In the genomic region with DNA sequence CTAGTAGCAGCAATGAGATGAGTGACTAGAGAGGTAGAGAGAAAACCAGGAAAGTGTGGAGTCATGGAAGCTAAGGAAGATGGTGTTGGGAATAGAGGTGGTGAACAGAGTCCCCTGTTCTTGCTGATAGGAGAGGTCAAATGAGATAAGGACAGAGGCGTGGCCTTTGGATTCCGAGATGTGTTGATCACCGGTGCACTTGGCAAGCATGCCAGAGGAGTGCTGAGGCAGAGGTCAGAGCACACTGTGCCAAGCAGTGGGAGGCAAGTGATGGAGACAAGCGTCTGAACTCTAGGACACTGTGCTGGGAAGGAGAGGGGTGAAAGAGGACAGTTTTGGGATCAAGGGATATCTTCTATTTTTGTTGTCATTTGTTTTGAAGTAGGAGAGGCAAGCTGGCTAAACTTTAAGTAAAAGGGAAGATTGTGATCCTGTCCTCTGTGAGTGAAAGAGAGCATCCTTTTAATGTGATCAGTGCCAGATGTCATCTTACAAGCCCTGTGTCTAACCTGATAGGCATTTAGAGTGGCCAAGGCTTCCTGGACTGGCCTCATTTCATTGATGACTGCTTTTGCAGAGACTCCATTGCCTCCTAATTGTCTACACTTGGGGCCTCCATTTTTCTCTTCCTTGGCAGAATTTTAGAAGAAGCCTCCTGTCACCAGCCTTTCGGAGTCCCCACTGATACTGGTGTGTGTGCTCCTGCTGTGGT, we compare ENCODE assay signal across 17 cellular contexts.
A peak's percentile ranks its signal among the peaks of the same experiment; 100 is the strongest.
DNase-seq lines count a peak whose midpoint lies in the region; ATAC-seq and TF ChIP-seq lines count a peak whose summit lies in the region.
"Had no signal": no experiment of that assay in that cellular context is flagged by ENCODE, and none has a peak within 500 bp of the region (broad histone marks: within the 10 kb centered on the region; RNA-seq: fewer than 3 reads in every experiment).

No MANE protein-coding gene starts in this region.

- intact Hi-C loops in left ventricle myocardium superior (cut with micrococcal nuclease) = no loop called here
- intact Hi-C loops in right cardiac atrium (cut with DNase I) = no loop called here

- no peak overlapping the region for H3K27ac ChIP-seq in right cardiac atrium (ENCODE audit: low read length)
- H3K27ac ChIP-seq: C4-2B, SJSA1 had no signal

- ATAC-seq in left ventricle myocardium superior = peak; percentile 41
- ATAC-seq in right cardiac atrium = no peak
- peak; percentile 46; the same call in 1 of the 3 replicates for ATAC-seq in SK-N-SH treated with all-trans-retinoic acid at 6 μM for 48 hours
- ATAC-seq in left lobe of liver = peak; percentile 21
- ATAC-seq in GM21717 (IDR thresholded peaks at IDR 0.05; ENCODE audit: unreplicated experiment) = no peak
- ATAC-seq: K562, PC-3 had no signal

- no peaks in the 10 kb centered on the region for H3K27me3 ChIP-seq in right cardiac atrium (ENCODE audit: control insufficient read depth, insufficient read depth)
- H3K27me3 ChIP-seq: SJSA1 had no signal

- 56% methylated on average over 5 of the region's 5 CpGs for WGBS in right cardiac atrium

- H3K4me1 ChIP-seq in right cardiac atrium (ENCODE audit: control insufficient read depth, insufficient read depth, low read length) = peaks cover 18% of the 10 kb centered on the region

- DNase-seq in left ventricle myocardium superior (no peak), right cardiac atrium (no peak), left lobe of liver (ENCODE audit: low spot score) (no peak), cerebellum (ENCODE audit: low spot score) (no peak), kidney tubule cell (ENCODE audit: low spot score) (no peak), NCI-H526 treated with DMSO at 0.1 percent for 48 hours (lab: John Stamatoyannopoulos, UW) (no peak)
- DNase-seq: HCEC 1CT, MV-4-11, NCI-H1417, NCI-H187 treated with DMSO at 0.1 percent for 48 hours, NCI-H345, PC-3 had no signal

- no peaks in the 10 kb centered on the region for H3K9me3 ChIP-seq in right cardiac atrium (ENCODE audit: control insufficient read depth, low read length)
- H3K9me3 ChIP-seq: SJSA1 had no signal

- no peak overlapping the region for H3K4me3 ChIP-seq in right cardiac atrium (ENCODE audit: low read length)
- H3K4me3 ChIP-seq: K562, SJSA1 had no signal

TF ChIP-seq in SK-N-SH treated with all-trans-retinoic acid at 6 μM for 48 hours, 23 proteins besides CTCF, POLR2A, EP300 and RAD21:
- TF ChIP-seq ZFP30 (CRISPR knock-in tag; IDR thresholded peaks at IDR 0.05) = no peak
- no peak for TF ChIP-seq ISL1 (CRISPR knock-in tag; IDR thresholded peaks at IDR 0.05)
- no peak for TF ChIP-seq BACH2 (CRISPR knock-in tag; IDR thresholded peaks at IDR 0.05; ENCODE audit: borderline replicate concordance)
- TF ChIP-seq, protein P1, sequence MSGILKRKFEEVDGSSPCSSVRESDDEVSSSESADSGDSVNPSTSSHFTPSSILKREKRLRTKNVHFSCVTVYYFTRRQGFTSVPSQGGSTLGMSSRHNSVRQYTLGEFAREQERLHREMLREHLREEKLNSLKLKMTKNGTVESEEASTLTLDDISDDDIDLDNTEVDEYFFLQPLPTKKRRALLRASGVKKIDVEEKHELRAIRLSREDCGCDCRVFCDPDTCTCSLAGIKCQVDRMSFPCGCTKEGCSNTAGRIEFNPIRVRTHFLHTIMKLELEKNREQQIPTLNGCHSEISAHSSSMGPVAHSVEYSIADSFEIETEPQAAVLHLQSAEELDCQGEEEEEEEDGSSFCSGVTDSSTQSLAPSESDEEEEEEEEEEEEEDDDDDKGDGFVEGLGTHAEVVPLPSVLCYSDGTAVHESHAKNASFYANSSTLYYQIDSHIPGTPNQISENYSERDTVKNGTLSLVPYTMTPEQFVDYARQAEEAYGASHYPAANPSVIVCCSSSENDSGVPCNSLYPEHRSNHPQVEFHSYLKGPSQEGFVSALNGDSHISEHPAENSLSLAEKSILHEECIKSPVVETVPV (CRISPR knock-in tag; IDR thresholded peaks at IDR 0.05) = no peak
- TF ChIP-seq ARNTL (CRISPR knock-in tag; IDR thresholded peaks at IDR 0.05; ENCODE audit: borderline replicate concordance, low read depth) = no peak
- no peak for TF ChIP-seq GLIS3 (CRISPR knock-in tag; IDR thresholded peaks at IDR 0.05)
- no peak for TF ChIP-seq TOX (CRISPR knock-in tag; IDR thresholded peaks at IDR 0.05; ENCODE audit: borderline replicate concordance)
- no peak for TF ChIP-seq ZNF8 (CRISPR knock-in tag; IDR thresholded peaks at IDR 0.05)
- TF ChIP-seq CSDC2 (CRISPR knock-in tag; IDR thresholded peaks at IDR 0.05) = no peak
- no peak for TF ChIP-seq ZFP3 (CRISPR knock-in tag; IDR thresholded peaks at IDR 0.05)
- TF ChIP-seq, protein P2, sequence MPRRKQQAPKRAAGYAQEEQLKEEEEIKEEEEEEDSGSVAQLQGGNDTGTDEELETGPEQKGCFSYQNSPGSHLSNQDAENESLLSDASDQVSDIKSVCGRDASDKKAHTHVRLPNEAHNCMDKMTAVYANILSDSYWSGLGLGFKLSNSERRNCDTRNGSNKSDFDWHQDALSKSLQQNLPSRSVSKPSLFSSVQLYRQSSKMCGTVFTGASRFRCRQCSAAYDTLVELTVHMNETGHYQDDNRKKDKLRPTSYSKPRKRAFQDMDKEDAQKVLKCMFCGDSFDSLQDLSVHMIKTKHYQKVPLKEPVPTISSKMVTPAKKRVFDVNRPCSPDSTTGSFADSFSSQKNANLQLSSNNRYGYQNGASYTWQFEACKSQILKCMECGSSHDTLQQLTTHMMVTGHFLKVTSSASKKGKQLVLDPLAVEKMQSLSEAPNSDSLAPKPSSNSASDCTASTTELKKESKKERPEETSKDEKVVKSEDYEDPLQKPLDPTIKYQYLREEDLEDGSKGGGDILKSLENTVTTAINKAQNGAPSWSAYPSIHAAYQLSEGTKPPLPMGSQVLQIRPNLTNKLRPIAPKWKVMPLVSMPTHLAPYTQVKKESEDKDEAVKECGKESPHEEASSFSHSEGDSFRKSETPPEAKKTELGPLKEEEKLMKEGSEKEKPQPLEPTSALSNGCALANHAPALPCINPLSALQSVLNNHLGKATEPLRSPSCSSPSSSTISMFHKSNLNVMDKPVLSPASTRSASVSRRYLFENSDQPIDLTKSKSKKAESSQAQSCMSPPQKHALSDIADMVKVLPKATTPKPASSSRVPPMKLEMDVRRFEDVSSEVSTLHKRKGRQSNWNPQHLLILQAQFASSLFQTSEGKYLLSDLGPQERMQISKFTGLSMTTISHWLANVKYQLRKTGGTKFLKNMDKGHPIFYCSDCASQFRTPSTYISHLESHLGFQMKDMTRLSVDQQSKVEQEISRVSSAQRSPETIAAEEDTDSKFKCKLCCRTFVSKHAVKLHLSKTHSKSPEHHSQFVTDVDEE (CRISPR knock-in tag; IDR thresholded peaks at IDR 0.05) = no peak
- TF ChIP-seq, protein P3, sequence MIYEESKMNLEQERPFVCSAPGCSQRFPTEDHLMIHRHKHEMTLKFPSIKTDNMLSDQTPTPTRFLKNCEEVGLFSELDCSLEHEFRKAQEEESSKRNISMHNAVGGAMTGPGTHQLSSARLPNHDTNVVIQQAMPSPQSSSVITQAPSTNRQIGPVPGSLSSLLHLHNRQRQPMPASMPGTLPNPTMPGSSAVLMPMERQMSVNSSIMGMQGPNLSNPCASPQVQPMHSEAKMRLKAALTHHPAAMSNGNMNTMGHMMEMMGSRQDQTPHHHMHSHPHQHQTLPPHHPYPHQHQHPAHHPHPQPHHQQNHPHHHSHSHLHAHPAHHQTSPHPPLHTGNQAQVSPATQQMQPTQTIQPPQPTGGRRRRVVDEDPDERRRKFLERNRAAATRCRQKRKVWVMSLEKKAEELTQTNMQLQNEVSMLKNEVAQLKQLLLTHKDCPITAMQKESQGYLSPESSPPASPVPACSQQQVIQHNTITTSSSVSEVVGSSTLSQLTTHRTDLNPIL (CRISPR knock-in tag; IDR thresholded peaks at IDR 0.05; ENCODE audit: low read depth) = no peak
- TF ChIP-seq, protein P4, sequence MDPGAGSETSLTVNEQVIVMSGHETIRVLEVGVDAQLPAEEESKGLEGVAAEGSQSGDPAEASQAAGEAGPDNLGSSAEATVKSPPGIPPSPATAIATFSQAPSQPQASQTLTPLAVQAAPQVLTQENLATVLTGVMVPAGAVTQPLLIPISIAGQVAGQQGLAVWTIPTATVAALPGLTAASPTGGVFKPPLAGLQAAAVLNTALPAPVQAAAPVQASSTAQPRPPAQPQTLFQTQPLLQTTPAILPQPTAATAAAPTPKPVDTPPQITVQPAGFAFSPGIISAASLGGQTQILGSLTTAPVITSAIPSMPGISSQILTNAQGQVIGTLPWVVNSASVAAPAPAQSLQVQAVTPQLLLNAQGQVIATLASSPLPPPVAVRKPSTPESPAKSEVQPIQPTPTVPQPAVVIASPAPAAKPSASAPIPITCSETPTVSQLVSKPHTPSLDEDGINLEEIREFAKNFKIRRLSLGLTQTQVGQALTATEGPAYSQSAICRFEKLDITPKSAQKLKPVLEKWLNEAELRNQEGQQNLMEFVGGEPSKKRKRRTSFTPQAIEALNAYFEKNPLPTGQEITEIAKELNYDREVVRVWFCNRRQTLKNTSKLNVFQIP (CRISPR knock-in tag; IDR thresholded peaks at IDR 0.05; ENCODE audit: borderline replicate concordance, low read depth) = no peak
- TF ChIP-seq OSR1 (CRISPR knock-in tag; IDR thresholded peaks at IDR 0.05) = no peak
- TF ChIP-seq PPARA (CRISPR knock-in tag; IDR thresholded peaks at IDR 0.05; ENCODE audit: borderline replicate concordance) = no peak
- TF ChIP-seq SNAI2 (CRISPR knock-in tag; IDR thresholded peaks at IDR 0.05) = no peak
- TF ChIP-seq TCF4 (CRISPR knock-in tag; IDR thresholded peaks at IDR 0.05; ENCODE audit: borderline replicate concordance) = no peak
- no peak for TF ChIP-seq ZNF70 (CRISPR knock-in tag; IDR thresholded peaks at IDR 0.05)
TF ChIP-seq in SK-N-SH treated with all-trans-retinoic acid at 6 μM for 48 hours: peak in this region for 0.

Comparison
In these comparisons a context has a peak if more than half of its experiments do, and no peak if none do; other contexts are left out.
1. ATAC-seq: peak in left ventricle myocardium superior (single experiment), SK-N-SH treated with all-trans-retinoic acid at 6 μM for 48 hours (single experiment) and left lobe of liver (single experiment); none in right cardiac atrium (0 of 2) and GM21717 (single experiment).